ENCODE assay signal across 12 cellular contexts in the genomic region with DNA sequence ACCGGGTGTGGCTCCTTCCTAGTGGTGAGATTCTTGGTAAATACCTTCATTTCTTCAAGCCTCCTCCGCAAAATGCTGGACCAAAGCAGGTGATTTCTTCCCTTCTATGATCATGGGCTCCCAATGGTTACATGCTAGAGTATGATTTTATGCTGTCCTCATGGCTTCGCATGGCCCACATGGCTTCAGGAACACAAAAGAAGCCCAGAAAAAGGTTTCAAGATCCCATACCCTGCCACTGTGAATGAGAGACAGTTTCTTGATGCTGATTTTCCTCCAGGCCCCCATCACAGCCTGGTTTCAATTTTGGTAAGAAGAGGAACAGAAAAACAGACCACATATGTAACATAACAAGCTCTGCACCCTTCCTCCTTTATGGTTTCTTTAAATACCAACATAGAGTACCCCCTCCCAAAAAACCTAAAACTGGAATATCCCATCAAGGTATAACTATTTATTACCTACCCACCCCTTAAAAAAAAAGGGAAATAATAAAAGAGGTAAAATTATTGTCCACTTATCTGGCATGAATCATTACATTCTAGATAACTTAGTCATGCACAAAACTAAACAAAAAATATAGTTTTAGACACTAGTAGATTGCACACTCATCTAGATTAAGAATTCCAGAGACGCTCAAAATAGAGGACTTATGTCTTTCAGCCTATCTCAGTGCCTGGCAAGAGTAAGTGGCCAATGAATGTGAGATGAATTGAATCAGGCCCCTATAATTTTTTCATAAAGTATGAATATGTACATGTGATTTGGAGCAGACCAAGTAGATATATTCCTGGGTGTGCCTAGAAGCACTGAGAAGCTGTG. TPM values are rescaled to one million over a fixed set of nuclear protein-coding genes. Genes with fewer than 3 reads are reported as not detected.
DNase-seq lines count a peak whose midpoint lies in the region; ATAC-seq and TF ChIP-seq lines count a peak whose summit lies in the region.
"Had no signal": no experiment of that assay in that cellular context is flagged by ENCODE, and none has a peak within 500 bp of the region (broad histone marks: within the 10 kb centered on the region; RNA-seq: fewer than 3 reads in every experiment).

No MANE protein-coding gene starts in this region.

- H3K36me3 Mint-ChIP-seq in T-helper 17 cell (ENCODE audit: low read depth): peaks cover 6% of the 10 kb centered on the region

- H3K27me3 ChIP-seq in brain microvascular endothelial cell (replicated peaks): peaks cover 15% of the 10 kb centered on the region

- ATAC-seq in GM18505 (IDR thresholded peaks at IDR 0.05; ENCODE audit: unreplicated experiment): peak; percentile 91
- peak; percentile 90 for ATAC-seq in GM21528 (IDR thresholded peaks at IDR 0.05; ENCODE audit: low FRiP score, unreplicated experiment)
- peak; percentile 79 for ATAC-seq in HG03175 (IDR thresholded peaks at IDR 0.05; ENCODE audit: unreplicated experiment)
- no peak for ATAC-seq in stimulated activated naive CD8-positive, alpha-beta T cell treated with anti-CD3 and anti-CD28 coated beads, Interleukin-15, amount 100 ng/mL, for 72 hours
- no peak for ATAC-seq in T-helper 17 cell

- H3K27ac ChIP-seq in brain microvascular endothelial cell: peak overlapping the region; percentile 51
- H3K27ac ChIP-seq: coronary artery, suprapubic skin had no signal

- no peaks in the 10 kb centered on the region for H3K9me3 ChIP-seq in T-helper 17 cell (ENCODE audit: control insufficient read depth, low read length, poor library complexity, severe bottlenecking)
- H3K9me3 ChIP-seq: suprapubic skin had no signal

- TF ChIP-seq CTCF in brain microvascular endothelial cell (IDR thresholded peaks at IDR 0.05; ENCODE audit: low read depth, low read length, missing control alignments): no peak

- no peak overlapping the region for H3K4me3 Mint-ChIP-seq in stimulated activated naive CD8-positive, alpha-beta T cell treated with anti-CD3 and anti-CD28 coated beads, Interleukin-15, amount 100 ng/mL, for 72 hours
- no peak overlapping the region for H3K4me3 Mint-ChIP-seq in T-helper 17 cell
- H3K4me3 Mint-ChIP-seq: activated CD8-positive, alpha-beta T cell treated with anti-CD3 and anti-CD28 coated beads for 36 hours had no signal

- in situ Hi-C loops in brain microvascular endothelial cell (cut with HindIII; ENCODE audit: low pct_ligation_motif_present, low sequenced_read_pairs): no loop called here

- peak; percentile 69 for DNase-seq in brain microvascular endothelial cell
- DNase-seq in activated CD4-positive, CD25-positive, alpha-beta regulatory T cell treated with anti-CD3 and anti-CD28 coated beads, Interleukin-2, amount 50 U/mL, for 72 hours: no peak
- DNase-seq in stimulated activated naive CD4-positive, alpha-beta T cell treated with Interleukin-2 at 50 U/mL for 16 hours (lab: John Stamatoyannopoulos, UW): no peak
- DNase-seq in stimulated activated naive CD8-positive, alpha-beta T cell treated with anti-CD3 and anti-CD28 coated beads, Interleukin-15, amount 100 ng/mL, for 72 hours: no peak
- no peak for DNase-seq in T-helper 17 cell

- no peaks in the 10 kb centered on the region for H3K36me3 ChIP-seq in brain microvascular endothelial cell (replicated peaks)
- H3K36me3 ChIP-seq: suprapubic skin had no signal

- H3K27ac Mint-ChIP-seq in stimulated activated naive CD8-positive, alpha-beta T cell treated with anti-CD3 and anti-CD28 coated beads, Interleukin-15, amount 100 ng/mL, for 72 hours: no peak overlapping the region
- H3K27ac Mint-ChIP-seq in T-helper 17 cell: no peak overlapping the region
- H3K27ac Mint-ChIP-seq: activated CD8-positive, alpha-beta T cell treated with anti-CD3 and anti-CD28 coated beads for 36 hours had no signal

- H3K4me1 Mint-ChIP-seq in stimulated activated naive CD8-positive, alpha-beta T cell treated with anti-CD3 and anti-CD28 coated beads, Interleukin-15, amount 100 ng/mL, for 72 hours: peaks cover 11% of the 10 kb centered on the region
- peaks cover 10% of the 10 kb centered on the region for H3K4me1 Mint-ChIP-seq in T-helper 17 cell

- no peak for TF ChIP-seq POLR2A in GM18505 (IDR thresholded peaks at IDR 0.05; ENCODE audit: borderline replicate concordance, extremely low read depth, insufficient read depth, insufficient read length)

- H3K27me3 Mint-ChIP-seq in stimulated activated naive CD8-positive, alpha-beta T cell treated with anti-CD3 and anti-CD28 coated beads, Interleukin-15, amount 100 ng/mL, for 72 hours: peaks cover 45% of the 10 kb centered on the region
- H3K27me3 Mint-ChIP-seq in T-helper 17 cell: peaks cover 71% of the 10 kb centered on the region

- H3K9me3 Mint-ChIP-seq in stimulated activated naive CD8-positive, alpha-beta T cell treated with anti-CD3 and anti-CD28 coated beads, Interleukin-15, amount 100 ng/mL, for 72 hours: no peaks in the 10 kb centered on the region
- H3K9me3 Mint-ChIP-seq: activated CD8-positive, alpha-beta T cell treated with anti-CD3 and anti-CD28 coated beads for 36 hours had no signal

- no peak overlapping the region for H3K4me3 ChIP-seq in brain microvascular endothelial cell (ENCODE audit: low read depth, low read length)
- H3K4me3 ChIP-seq: coronary artery, suprapubic skin had no signal

RNA-seq across cellular contexts. Expression of a gene that starts 2.3 kb away (rescaled TPM):
- total RNA-seq in T-helper 17 cell: not detected
- total RNA-seq: activated CD8-positive, alpha-beta T cell treated with anti-CD3 and anti-CD28 coated beads for 36 hours; sciatic nerve; suprapubic skin had no signal

RNA-seq across cellular contexts. Expression of a gene that starts 42.1 kb away (rescaled TPM):
- not detected for total RNA-seq in T-helper 17 cell
- total RNA-seq: activated CD8-positive, alpha-beta T cell treated with anti-CD3 and anti-CD28 coated beads for 36 hours had no signal

RNA-seq across cellular contexts. Expression of a gene that starts 50.6 kb away (rescaled TPM):
- total RNA-seq in T-helper 17 cell: not detected
- total RNA-seq: activated CD8-positive, alpha-beta T cell treated with anti-CD3 and anti-CD28 coated beads for 36 hours; sciatic nerve had no signal

Comparison
In these comparisons a context has a peak if more than half of its experiments do, and no peak if none do; other contexts are left out.
1. ATAC-seq: peak in GM18505 (single experiment), GM21528 (single experiment) and HG03175 (single experiment); none in stimulated activated naive CD8-positive, alpha-beta T cell treated with anti-CD3 and anti-CD28 coated beads, Interleukin-15, amount 100 ng/mL, for 72 hours (single experiment) and T-helper 17 cell (single experiment).